Comparison of ENCODE assay signal across 7 cellular contexts in the genomic region with DNA sequence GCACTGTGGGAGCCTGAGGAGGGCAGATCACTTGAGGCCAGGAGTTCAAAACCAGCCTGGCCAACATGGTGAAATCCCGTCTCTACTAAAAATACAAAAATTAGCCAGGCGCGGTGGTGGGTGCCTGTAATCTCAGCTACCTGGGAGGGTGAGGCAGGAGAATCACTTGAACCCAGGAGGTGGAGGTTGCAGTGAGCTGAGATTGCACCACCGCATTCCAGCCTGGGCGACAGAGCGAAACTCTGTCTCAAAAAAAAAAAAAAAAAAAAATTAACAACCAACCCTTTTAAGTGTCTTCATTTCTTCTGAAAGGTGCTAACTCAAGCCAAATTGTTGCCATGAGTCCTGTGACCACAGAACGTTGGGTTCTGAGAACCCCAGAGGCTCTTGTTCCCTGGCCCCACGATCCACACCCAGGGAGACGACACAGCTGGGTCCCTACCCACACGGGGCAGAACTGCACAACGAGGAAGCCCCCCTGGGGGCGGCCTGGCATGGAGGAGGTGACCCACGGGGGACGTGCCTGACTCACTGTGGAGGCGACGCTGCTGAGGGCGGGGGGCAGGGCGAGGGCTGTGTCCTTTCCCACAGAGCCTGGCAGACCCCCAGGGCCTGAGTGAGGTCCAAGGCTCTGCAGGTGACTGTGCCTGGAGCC. TPM values are rescaled to one million over a fixed set of nuclear protein-coding genes. Genes with fewer than 3 reads are reported as not detected.
"Had no signal": no experiment of that assay in that cellular context is flagged by ENCODE, and none has a peak within 500 bp of the region (broad histone marks: within the 10 kb centered on the region; RNA-seq: fewer than 3 reads in every experiment).

No MANE protein-coding gene starts in this region.

RNA-seq across cellular contexts. Expression of a gene that starts 30.8 kb away (rescaled TPM):
- total RNA-seq: activated CD4-positive, alpha-beta T cell treated with anti-CD3 and anti-CD28 coated beads, Interleukin-2, amount 10 ng/mL, durations not matched to agents 7 days and 5 days; activated CD8-positive, alpha-beta memory T cell treated with anti-CD3 and anti-CD28 coated beads, Interleukin-2, amount 10 ng/mL, durations not matched to agents 7 days and 5 days; activated CD8-positive, alpha-beta T cell treated with anti-CD3 and anti-CD28 coated beads for 36 hours; esophagus squamous epithelium; kidney epithelial cell; omental fat pad; skeletal muscle tissue had no signal
